ENCODE assay signal across 8 cellular contexts in the genomic region with DNA sequence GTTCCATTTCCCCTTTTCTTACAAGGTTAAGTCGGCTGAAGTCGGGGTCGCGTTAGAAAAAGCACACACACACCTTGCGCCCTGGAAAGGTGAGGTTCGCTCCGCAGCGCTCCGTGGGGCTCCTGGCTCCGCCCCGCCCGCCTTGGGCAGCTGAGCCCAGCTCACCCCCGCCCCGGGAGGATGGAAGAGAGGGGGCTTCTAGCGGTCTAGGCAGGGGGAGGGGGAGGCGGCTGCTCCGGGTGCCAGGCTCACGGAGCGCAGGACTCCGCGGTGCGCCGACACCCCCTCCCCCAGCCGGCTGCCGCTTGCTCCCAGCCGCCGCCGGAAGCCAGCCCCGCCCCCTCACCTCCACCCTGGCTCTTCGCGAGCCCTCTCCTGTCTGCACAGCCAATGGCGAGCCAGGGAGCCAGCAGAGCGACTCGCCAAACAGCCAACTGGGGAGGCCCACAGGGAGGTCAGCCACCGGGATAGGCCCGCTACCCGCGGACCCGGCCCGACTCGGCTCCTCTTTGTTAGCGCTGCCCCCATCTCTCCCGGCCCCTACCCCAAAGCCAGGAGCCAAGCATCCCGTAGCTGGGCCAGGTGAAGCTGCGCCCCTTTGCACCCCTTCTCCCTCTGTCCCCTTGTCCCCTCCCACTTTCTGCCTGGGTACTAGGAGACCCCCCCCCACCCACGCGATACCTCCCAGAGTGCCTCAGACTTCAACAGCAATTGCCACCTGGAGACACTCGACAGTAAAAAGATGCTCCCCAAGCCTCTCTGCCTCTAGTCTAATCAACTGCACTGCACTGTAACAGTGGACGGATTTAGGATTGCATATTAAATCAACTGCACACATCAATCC. TPM values are rescaled to one million over a fixed set of nuclear protein-coding genes. Genes with fewer than 3 reads are reported as not detected.
DNase-seq lines count a peak whose midpoint lies in the region; ATAC-seq and TF ChIP-seq lines count a peak whose summit lies in the region.

No MANE protein-coding gene starts in this region.

- ATAC-seq in GM21737 (IDR thresholded peaks at IDR 0.05; ENCODE audit: unreplicated experiment) (peak; percentile 96), Panc1 (peak; percentile 98), naive B cell (ENCODE audit: low read depth in 2 of 2) (peak; percentile 97 to 98)
- ATAC-seq in stimulated activated effector memory CD8-positive, alpha-beta T cell treated with anti-CD3 and anti-CD28 coated beads, Interleukin-12 subunit alpha, Interleukin-12 subunit beta, amount 100 ng/mL, for 72 hours: peak; percentile 100

- peaks cover 44% of the 10 kb centered on the region for H3K4me1 ChIP-seq in Panc1 (ENCODE audit: control insufficient read depth, insufficient read depth, low read length)

- H3K4me3 ChIP-seq in Panc1 (ENCODE audit: low read depth in 2 of 2, low read length in 2 of 2): peak overlapping the region; percentile 58 to 88

- POLR2A ChIA-PET in Panc1 (lab: Charles Lee): interaction anchor here (0.5 to 0.8 kb wide), 2 partner anchors 44 to 278 kb away, joined by 5 to 12 read pairs; no protein-coding TSS in a partner anchor

- H3K27me3 Mint-ChIP-seq in naive B cell: no peaks in the 10 kb centered on the region

- no peak for TF ChIP-seq CTCF in Panc1 (IDR thresholded peaks at IDR 0.05)

- peaks cover 2% of the 10 kb centered on the region; the same call in 1 of the 2 replicates for H3K36me3 ChIP-seq in Panc1 (ENCODE audit: control insufficient read depth, insufficient read depth, low read length)

- CTCF ChIA-PET in Panc1 (lab: Charles Lee): interaction anchor here (0.6 to 0.8 kb wide), 2 partner anchors 47 to 80 kb away, joined by 8 to 12 read pairs; no protein-coding TSS in a partner anchor

- H3K4me1 Mint-ChIP-seq in naive B cell: peaks cover 11 to 27% (median 24%) of the 10 kb centered on the region in 3 donors
- peaks cover 30% of the 10 kb centered on the region for H3K4me1 Mint-ChIP-seq in stimulated activated effector memory CD8-positive, alpha-beta T cell treated with anti-CD3 and anti-CD28 coated beads, Interleukin-12 subunit alpha, Interleukin-12 subunit beta, amount 100 ng/mL, for 72 hours

- H3K27me3 ChIP-seq in Panc1 (ENCODE audit: control insufficient read depth, insufficient read depth, low read length): no peaks in the 10 kb centered on the region

- no peaks in the 10 kb centered on the region for H3K9me3 Mint-ChIP-seq in naive B cell
- H3K9me3 Mint-ChIP-seq in stimulated activated effector memory CD8-positive, alpha-beta T cell treated with anti-CD3 and anti-CD28 coated beads, Interleukin-12 subunit alpha, Interleukin-12 subunit beta, amount 100 ng/mL, for 72 hours: no peaks in the 10 kb centered on the region

- H3K9me3 ChIP-seq in Panc1 (ENCODE audit: control insufficient read depth, insufficient read depth, low read depth, low read length): no peaks in the 10 kb centered on the region

- intact Hi-C loops in Panc1 (cut with micrococcal nuclease; ENCODE audit: unreplicated experiment): no loop called here

- peak overlapping the region; percentile 90 to 96 (median 92) for H3K4me3 Mint-ChIP-seq in naive B cell
- peak overlapping the region; percentile 81 for H3K4me3 Mint-ChIP-seq in stimulated activated effector memory CD8-positive, alpha-beta T cell treated with anti-CD3 and anti-CD28 coated beads, Interleukin-12 subunit alpha, Interleukin-12 subunit beta, amount 100 ng/mL, for 72 hours

- BruUV-seq in Panc1 (replicated peaks; lab: Mats Ljungman, UMichigan): no TSS peak

- H3K27ac Mint-ChIP-seq in naive B cell: peak overlapping the region; percentile 94 to 99 (median 98)
- peak overlapping the region; percentile 82 for H3K27ac Mint-ChIP-seq in stimulated activated effector memory CD8-positive, alpha-beta T cell treated with anti-CD3 and anti-CD28 coated beads, Interleukin-12 subunit alpha, Interleukin-12 subunit beta, amount 100 ng/mL, for 72 hours

- DNase-seq in DMS53 treated with DMSO at 0.1 percent for 48 hours (lab: John Stamatoyannopoulos, UW; ENCODE audit: unreplicated experiment): peak; percentile 84
- DNase-seq in KG1 (lab: John Stamatoyannopoulos, UW): peak; percentile 89
- DNase-seq in Panc1 (ENCODE audit: low read depth, low spot score): peak; percentile 65
- peak; percentile 95 for DNase-seq in activated T-helper 1 cell treated with Interleukin-2 at 50 U/mL for 16 hours (ENCODE audit: low read depth)
- DNase-seq in fibroblast of gingiva (ENCODE audit: low read depth): peak; percentile 96
- peak; percentile 96 for DNase-seq in naive B cell
- DNase-seq in stimulated activated effector memory CD8-positive, alpha-beta T cell treated with anti-CD3 and anti-CD28 coated beads, Interleukin-12 subunit alpha, Interleukin-12 subunit beta, amount 100 ng/mL, for 72 hours (ENCODE audit: low spot score in 2 of 2): peak; percentile 88 to 95

- H3K36me3 Mint-ChIP-seq in naive B cell: peaks cover 0 to 4% of the 10 kb centered on the region in 2 donors
- peaks cover 3% of the 10 kb centered on the region for H3K36me3 Mint-ChIP-seq in stimulated activated effector memory CD8-positive, alpha-beta T cell treated with anti-CD3 and anti-CD28 coated beads, Interleukin-12 subunit alpha, Interleukin-12 subunit beta, amount 100 ng/mL, for 72 hours

- in situ Hi-C loops in Panc1 (cut with HindIII; ENCODE audit: low pct_unique_long_range_greater_than_20kb, low sequenced_read_pairs): loop anchor here (10.0 kb wide), 1 partner anchor 48 kb away; no protein-coding TSS in a partner anchor

- H3K27ac ChIP-seq in Panc1 (ENCODE audit: low read length): peak overlapping the region; percentile 90

RNA-seq across cellular contexts. Expression of gene FAM222B, which starts 30.2 kb away (rescaled TPM):
- 38.5 TPM for total RNA-seq in Panc1 (2021; ENCODE audit: unreplicated experiment)
- polyA plus RNA-seq in Panc1 (2012; ENCODE audit: insufficient read length): 30.9 TPM
- polyA plus RNA-seq in naive B cell (ENCODE audit: low read depth in 6 of 6): 10 to 100 TPM in 2 of 6 donors, 1 to 10 TPM in 4; 6.6 to 19.4 (median 8.2) TPM

RNA-seq across cellular contexts. Expression of gene ERAL1, which starts 42.5 kb away (rescaled TPM):
- 74.2 TPM for total RNA-seq in Panc1 (2021; ENCODE audit: unreplicated experiment)
- polyA plus RNA-seq in Panc1 (2012; ENCODE audit: insufficient read length): 62.9 TPM
- polyA plus RNA-seq in naive B cell (ENCODE audit: low read depth in 6 of 6): 10 to 100 TPM; 37.0 to 50.3 (median 46.2) TPM

Comparison
In these comparisons a context has a peak if more than half of its experiments do, and no peak if none do; other contexts are left out.
1. Peak in every context shown above with its lines: DNase-seq, ATAC-seq, H3K4me3 ChIP-seq and H3K27ac ChIP-seq.